17 cellular contexts compared by ENCODE assay signal in the genomic region with DNA sequence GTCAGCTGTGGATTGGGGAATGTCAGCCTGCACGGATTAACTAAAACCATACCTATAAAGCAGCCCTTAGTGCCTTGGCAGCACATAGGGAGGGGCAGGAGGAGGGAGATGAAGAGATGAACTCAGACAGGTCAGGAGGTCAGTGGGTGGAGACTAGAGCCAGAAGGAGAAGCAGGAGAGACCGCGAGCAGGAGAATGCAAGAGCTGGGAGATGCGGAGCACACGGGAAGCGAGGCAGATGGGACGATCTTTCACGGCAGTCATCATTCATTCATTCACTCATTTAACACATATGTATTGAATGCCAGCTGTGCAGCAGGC. TPM values are rescaled to one million over a fixed set of nuclear protein-coding genes. Genes with fewer than 3 reads are reported as not detected.
DNase-seq lines count a peak whose midpoint lies in the region; ATAC-seq and TF ChIP-seq lines count a peak whose summit lies in the region.
"Had no signal": no experiment of that assay in that cellular context is flagged by ENCODE, and none has a peak within 500 bp of the region (broad histone marks: within the 10 kb centered on the region; RNA-seq: fewer than 3 reads in every experiment).

No MANE protein-coding gene starts in this region.

- peaks cover 22% of the 10 kb centered on the region; the same call in 1 of the 2 replicates for H4K20me1 ChIP-seq in BLaER1

- H3K4me1 Mint-ChIP-seq in nephron = peaks cover 22% of the 10 kb centered on the region
- H3K4me1 Mint-ChIP-seq: central memory CD8-positive, alpha-beta T cell had no signal

- peak; percentile 34 for DNase-seq in NCI-H82 treated with DMSO at 0.1 percent for 48 hours (lab: John Stamatoyannopoulos, UW; ENCODE audit: unreplicated experiment)
- DNase-seq in breast epithelium (ENCODE audit: low spot score in 2 of 2) = no peak
- no peak for DNase-seq in left lung
- DNase-seq in COLO829 (ENCODE audit: low spot score) = no peak
- no peak for DNase-seq in ecto neural progenitor cell (ENCODE audit: low spot score)
- DNase-seq in activated T-cell treated with anti-CD3 and anti-CD28 coated beads for 4 hours = no peak
- DNase-seq: CD8-positive, alpha-beta T cell; effector memory CD8-positive, alpha-beta T cell; NCI-H2029; occipital lobe; SHP77 treated with DMSO at 0.1 percent for 48 hours; stimulated activated CD4-positive, alpha-beta T cell treated with anti-CD3 and anti-CD28 coated beads, Interleukin-4, amount 100 ng/mL, for 24 hours had no signal

- no peaks in the 10 kb centered on the region for H3K36me3 Mint-ChIP-seq in nephron (ENCODE audit: low read depth)
- H3K36me3 Mint-ChIP-seq: CD8-positive, alpha-beta T cell had no signal

- TF ChIP-seq CTCF in breast epithelium (IDR thresholded peaks at IDR 0.05) (no peak), nephron (IDR thresholded peaks at IDR 0.05; ENCODE audit: unreplicated experiment in 3 of 3) (no peak), left lung (IDR thresholded peaks at IDR 0.05) (no peak)

- no peaks in the 10 kb centered on the region for H3K9me3 ChIP-seq in BLaER1
- no peaks in the 10 kb centered on the region for H3K9me3 ChIP-seq in breast epithelium
- no peaks in the 10 kb centered on the region for H3K9me3 ChIP-seq in left lung
- H3K9me3 ChIP-seq: vagina had no signal

- intact Hi-C loops in breast epithelium (cut with DNase I; ENCODE audit: low total_unique reads) = no loop called here
- intact Hi-C loops in left lung (cut with DNase I) = no loop called here

- no peak for ATAC-seq in left lung
- ATAC-seq: activated CD4-positive, CD25-positive, alpha-beta regulatory T cell treated with anti-CD3 and anti-CD28 coated beads, Interleukin-2, amount 50 U/mL, for 24 hours; CD8-positive, alpha-beta T cell; effector memory CD8-positive, alpha-beta T cell had no signal

- peak overlapping the region in 2 of 3 experiments; percentile 2 to 21 for H3K27ac Mint-ChIP-seq in nephron
- H3K27ac Mint-ChIP-seq: CD8-positive, alpha-beta T cell; effector memory CD8-positive, alpha-beta T cell had no signal

- peaks cover 20% of the 10 kb centered on the region for H3K4me1 ChIP-seq in BLaER1
- peaks cover 0 to 6% of the 10 kb centered on the region in 2 donors for H3K4me1 ChIP-seq in breast epithelium
- H3K4me1 ChIP-seq in left lung = peaks cover 0 to 8% of the 10 kb centered on the region in 2 donors

- H3K27me3 ChIP-seq in BLaER1 = peaks cover 44% of the 10 kb centered on the region
- no peaks in the 10 kb centered on the region for H3K27me3 ChIP-seq in breast epithelium
- no peaks in the 10 kb centered on the region for H3K27me3 ChIP-seq in left lung
- H3K27me3 ChIP-seq: vagina had no signal

- peak overlapping the region; percentile 75 for H3K4me2 ChIP-seq in BLaER1

- H3K4me3 ChIP-seq in BLaER1 (no peak overlapping the region), breast epithelium (no peak overlapping the region), left lung (no peak overlapping the region)
- H3K4me3 ChIP-seq: vagina had no signal

- H3K9me3 Mint-ChIP-seq in nephron = no peaks in the 10 kb centered on the region
- H3K9me3 Mint-ChIP-seq: CD8-positive, alpha-beta T cell; central memory CD8-positive, alpha-beta T cell; effector memory CD8-positive, alpha-beta T cell had no signal

- H3K36me3 ChIP-seq in BLaER1 (no peaks in the 10 kb centered on the region), breast epithelium (no peaks in the 10 kb centered on the region), left lung (no peaks in the 10 kb centered on the region)
- H3K36me3 ChIP-seq: vagina had no signal

- peaks cover 4% of the 10 kb centered on the region for H3K27me3 Mint-ChIP-seq in nephron (ENCODE audit: low read depth)
- H3K27me3 Mint-ChIP-seq: central memory CD8-positive, alpha-beta T cell; effector memory CD8-positive, alpha-beta T cell had no signal

- TF ChIP-seq POLR2A in breast epithelium (IDR thresholded peaks at IDR 0.05) = no peak

- H3K9ac ChIP-seq in BLaER1 = no peak overlapping the region

- H3K27ac ChIP-seq in BLaER1 = no peak overlapping the region
- peak overlapping the region; percentile 69 to 81 for H3K27ac ChIP-seq in breast epithelium
- H3K27ac ChIP-seq in left lung = no peak overlapping the region

- H3K4me3 Mint-ChIP-seq in nephron = no peak overlapping the region
- H3K4me3 Mint-ChIP-seq: CD8-positive, alpha-beta T cell; central memory CD8-positive, alpha-beta T cell; effector memory CD8-positive, alpha-beta T cell had no signal

RNA-seq across cellular contexts. Expression of gene NEK2, which starts 41.9 kb away (rescaled TPM):
- total RNA-seq in breast epithelium (1 to 10 TPM in 1 of 3 donors, not detected in 2; 1.8 TPM), left lung (1 to 10 TPM; 1.3 to 3.8 TPM)

RNA-seq across cellular contexts. Expression of gene SLC30A1, which starts 54.5 kb away (rescaled TPM):
- total RNA-seq in breast epithelium (10 to 100 TPM; 16.1 to 21.2 (median 16.3) TPM), left lung (10 to 100 TPM; 22.2 to 37.7 TPM)

Comparison
In these comparisons a context has a peak if more than half of its experiments do, and no peak if none do; other contexts are left out.
1. H3K27ac ChIP-seq: peak in breast epithelium (2 of 2); none in BLaER1 (single experiment) and left lung (0 of 2).